ENCODE assay signal across 20 cellular contexts in the genomic region with DNA sequence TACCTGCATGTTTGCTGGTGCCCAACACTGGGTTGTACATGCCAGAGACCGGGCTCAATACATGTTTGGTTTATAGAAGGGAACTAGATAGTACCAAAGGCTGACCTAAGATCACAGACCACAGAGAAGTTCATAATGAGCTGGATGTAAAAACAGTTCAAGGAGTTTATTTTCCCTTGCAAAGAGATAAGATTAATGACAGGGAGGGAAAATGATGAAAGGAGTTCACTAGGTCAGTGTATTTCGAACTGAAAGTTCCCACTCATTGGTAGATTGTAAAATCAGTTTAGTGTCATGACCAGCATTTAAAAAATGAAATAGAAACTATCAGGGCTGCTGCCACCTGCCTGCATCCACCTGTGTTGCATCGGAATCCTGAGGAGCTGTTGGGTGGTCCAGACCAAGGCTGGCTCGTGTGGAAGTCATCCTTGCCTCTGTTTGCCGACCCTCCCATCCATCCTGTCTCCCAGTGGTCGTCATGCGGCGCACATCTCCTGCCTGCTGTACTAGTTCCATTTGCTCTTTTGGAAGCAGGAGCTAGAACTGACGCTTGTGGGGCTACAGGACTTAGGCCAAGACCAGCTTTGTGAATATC. TPM values are rescaled to one million over a fixed set of nuclear protein-coding genes. Genes with fewer than 3 reads are reported as not detected.
DNase-seq lines count a peak whose midpoint lies in the region; ATAC-seq, FAIRE-seq and TF ChIP-seq lines count a peak whose summit lies in the region.
"Had no signal": no experiment of that assay in that cellular context is flagged by ENCODE, and none has a peak within 500 bp of the region (broad histone marks: within the 10 kb centered on the region; RNA-seq: fewer than 3 reads in every experiment).

No MANE protein-coding gene starts in this region.

- no peak overlapping the region for H3K4me2 ChIP-seq in OCI-LY3 (ENCODE audit: low read length)

- peak; percentile 19 for TF ChIP-seq CTCF in GM12873 (IDR thresholded peaks at IDR 0.05; ENCODE audit: insufficient read depth, low read depth, low read length, missing control alignments)
- TF ChIP-seq CTCF in OCI-LY3 (IDR thresholded peaks at IDR 0.05; ENCODE audit: low read depth, low read length) = peak; percentile 28; the same call in 1 of the 2 replicates
- TF ChIP-seq CTCF in neutrophil (IDR thresholded peaks at IDR 0.05) = no peak
- TF ChIP-seq CTCF in pancreas (IDR thresholded peaks at IDR 0.05) = no peak

- H3K27ac ChIP-seq in OCI-LY3 (ENCODE audit: low read length) (no peak overlapping the region), duodenal mucosa (ENCODE audit: low read depth, low read length) (no peak overlapping the region), neutrophil (peak overlapping the region; percentile 81), pancreas (no peak overlapping the region)
- H3K27ac ChIP-seq: GM23248, prostate gland had no signal

- ATAC-seq in pancreas (no peak), GM21825 (IDR thresholded peaks at IDR 0.05; ENCODE audit: unreplicated experiment) (no peak), GM19452 (IDR thresholded peaks at IDR 0.05; ENCODE audit: unreplicated experiment) (no peak)
- ATAC-seq: left ventricle myocardium superior, T-helper 17 cell had no signal

- no peaks in the 10 kb centered on the region for H3K9me3 ChIP-seq in OCI-LY3 (ENCODE audit: insufficient read depth, low read length)
- H3K9me3 ChIP-seq in duodenal mucosa (ENCODE audit: control insufficient read depth in 1 of 2, low read length in 2 of 2) = no peaks in the 10 kb centered on the region
- no peaks in the 10 kb centered on the region for H3K9me3 ChIP-seq in neutrophil
- no peaks in the 10 kb centered on the region for H3K9me3 ChIP-seq in pancreas
- H3K9me3 ChIP-seq: prostate gland had no signal

- no peak for FAIRE-seq in pancreas (lab: Jason Lieb, UNC)
- FAIRE-seq: GM12891 had no signal

- H3K27me3 ChIP-seq in OCI-LY3 (ENCODE audit: low read depth, low read length) (no peaks in the 10 kb centered on the region), duodenal mucosa (ENCODE audit: control insufficient read depth in 1 of 2, insufficient read depth in 2 of 2, low read length in 2 of 2) (no peaks in the 10 kb centered on the region), neutrophil (no peaks in the 10 kb centered on the region), pancreas (no peaks in the 10 kb centered on the region)

- H2AFZ ChIP-seq in OCI-LY3 (ENCODE audit: low read depth, low read length) = no peak overlapping the region
- H2AFZ ChIP-seq: GM23248 had no signal

- H3K9ac ChIP-seq in OCI-LY3 (ENCODE audit: low read length) = no peak overlapping the region
- H3K9ac ChIP-seq in duodenal mucosa (ENCODE audit: low read depth in 1 of 2, low read length in 2 of 2) = peak overlapping the region; percentile 12 to 66
- H3K9ac ChIP-seq: GM23248 had no signal

- H3K4me3 ChIP-seq in OCI-LY3 (ENCODE audit: low read length) = no peak overlapping the region
- H3K4me3 ChIP-seq in duodenal mucosa (ENCODE audit: low read depth in 1 of 2, low read length in 2 of 2) = no peak overlapping the region
- no peak overlapping the region for H3K4me3 ChIP-seq in neutrophil (ENCODE audit: low read depth in 1 of 2, low read length in 1 of 2)
- H3K4me3 ChIP-seq in pancreas = no peak overlapping the region
- H3K4me3 ChIP-seq: GM23248, prostate gland had no signal

- H4K20me1 ChIP-seq in OCI-LY3 (ENCODE audit: insufficient read depth, low read length) = no peaks in the 10 kb centered on the region

- 80 to 81% methylated on average over 9 of the region's 9 CpGs for WGBS in pancreas, 2 donors

- no peaks in the 10 kb centered on the region for H3K4me1 ChIP-seq in OCI-LY3 (ENCODE audit: low read length)
- peaks cover 44 to 49% of the 10 kb centered on the region in 2 donors for H3K4me1 ChIP-seq in duodenal mucosa (ENCODE audit: control insufficient read depth in 1 of 2, insufficient read depth in 2 of 2, low read length in 2 of 2)
- H3K4me1 ChIP-seq in neutrophil (ENCODE audit: control insufficient read depth in 1 of 2, insufficient read depth in 1 of 2, low read depth in 1 of 2, low read length in 1 of 2) = peaks cover 64 to 74% of the 10 kb centered on the region in 2 experiments
- H3K4me1 ChIP-seq in pancreas = no peaks in the 10 kb centered on the region
- H3K4me1 ChIP-seq: prostate gland had no signal

- intact Hi-C loops in pancreas (cut with DNase I) = no loop called here

- no peak for DNase-seq in pancreas
- no peak for DNase-seq in NCI-H748 (lab: John Stamatoyannopoulos, UW; ENCODE audit: unreplicated experiment)
- DNase-seq: activated CD4-positive, alpha-beta T cell treated with anti-CD3 and anti-CD28 coated beads for 48 hours; activated CD8-positive, alpha-beta memory T cell treated with anti-CD3 and anti-CD28 coated beads, Interleukin-2, amount 50 U/mL, for 4 hours; activated naive CD4-positive, alpha-beta T cell treated with anti-CD3 and anti-CD28 coated beads, Interleukin-2, amount 10 ng/mL, durations not matched to agents 7 days and 5 days; dermis blood vessel endothelial cell; GM23248; Kasumi-1; left ventricle myocardium superior; NCI-H1417; SHP77 treated with DMSO at 0.1 percent for 48 hours; T-helper 17 cell had no signal

- H3K36me3 ChIP-seq in OCI-LY3 (replicated peaks; ENCODE audit: low read depth, low read length) (no peaks in the 10 kb centered on the region), duodenal mucosa (ENCODE audit: control insufficient read depth in 1 of 2, insufficient read depth in 2 of 2, low read length in 2 of 2) (peaks cover 0 to 6% of the 10 kb centered on the region in 2 donors), neutrophil (peaks cover 22% of the 10 kb centered on the region), pancreas (no peaks in the 10 kb centered on the region)
- H3K36me3 ChIP-seq: prostate gland had no signal

- H3K79me2 ChIP-seq in OCI-LY3 (ENCODE audit: low read length) = no peaks in the 10 kb centered on the region

RNA-seq across cellular contexts. Expression of gene TBC1D2, which starts 21.1 kb away (rescaled TPM):
- total RNA-seq in pancreas = 1 to 10 TPM; 1.9 to 5.2 (median 2.4) TPM
- 1 to 10 TPM; 2.1 to 3.1 TPM for polyA plus RNA-seq in pancreas

RNA-seq across cellular contexts. Expression of gene CORO2A, which starts 41.9 kb away (rescaled TPM):
- total RNA-seq in pancreas = 1 to 10 TPM in 1 of 6 donors, under 1 TPM in 5; 0.20 to 1.3 (median 0.67) TPM
- under 1 TPM; 0.23 to 0.56 TPM for polyA plus RNA-seq in pancreas

Comparison
In these comparisons a context has a peak if more than half of its experiments do, and no peak if none do; other contexts are left out.
1. CTCF ChIP-seq: peak in GM12873 (single experiment) and OCI-LY3 (single experiment); none in neutrophil (single experiment) and pancreas (0 of 4).